22 cellular contexts compared by ENCODE assay signal in genomic region chr17:75400326-75400939, GRCh38. TPM values are rescaled to one million over a fixed set of nuclear protein-coding genes. Genes with fewer than 3 reads are reported as not detected.
A peak's percentile ranks its signal among the peaks of the same experiment; 100 is the strongest.
DNase-seq lines count a peak whose midpoint lies in the region; ATAC-seq and TF ChIP-seq lines count a peak whose summit lies in the region.
"Had no signal": no experiment of that assay in that cellular context is flagged by ENCODE, and none has a peak within 500 bp of the region (broad histone marks: within the 10 kb centered on the region; RNA-seq: fewer than 3 reads in every experiment).

No MANE protein-coding gene starts in this region.

- peaks cover 21% of the 10 kb centered on the region; the same call in 1 of the 2 replicates for H3K36me3 ChIP-seq in DND-41 (ENCODE audit: insufficient read depth, low read length)
- H3K36me3 ChIP-seq in trophoblast cell (ENCODE audit: control insufficient read depth in 1 of 2, insufficient read depth in 2 of 2, low read length in 2 of 2) = no peaks in the 10 kb centered on the region
- H3K36me3 ChIP-seq: prostate gland had no signal

- H3K4me1 ChIP-seq in DND-41 (ENCODE audit: insufficient read depth, low read length) = peaks cover 71% of the 10 kb centered on the region
- peaks cover 0 to 5% of the 10 kb centered on the region in 2 experiments for H3K4me1 ChIP-seq in trophoblast cell (ENCODE audit: control insufficient read depth in 1 of 2, insufficient read depth in 2 of 2, low read length in 2 of 2)
- H3K4me1 ChIP-seq: prostate gland had no signal

- no peak overlapping the region for H2BK120ac ChIP-seq in trophoblast cell (ENCODE audit: insufficient read depth, low read length, poor library complexity)

- peaks cover 75% of the 10 kb centered on the region for H4K20me1 ChIP-seq in DND-41 (ENCODE audit: insufficient read depth, low read length)

- H3K27ac ChIP-seq in DND-41 (ENCODE audit: low read length) = no peak overlapping the region
- H3K27ac ChIP-seq in trophoblast cell (ENCODE audit: low read depth, low read length) = no peak overlapping the region
- H3K27ac ChIP-seq in coronary artery = no peak overlapping the region
- H3K27ac ChIP-seq: C4-2B, GM23248, KMS-11, prostate gland had no signal

- H3K14ac ChIP-seq in trophoblast cell (ENCODE audit: low read length) = no peak overlapping the region

- intact Hi-C loops in dendritic cell treated with granulocyte-macrophage colony-stimulating factor and Interleukin-4, amounts not matched to agents 40 ng/mL and 50 ng/mL, for 4 days (cut with micrococcal nuclease) = loop anchor here (5.0 kb wide), 1 partner anchor 38 kb away; no protein-coding TSS in a partner anchor

- no peaks in the 10 kb centered on the region for H3K9me3 Mint-ChIP-seq in activated T-cell treated with anti-CD3 and anti-CD28 coated beads, Interleukin-2, amount 50 U/mL, for 24 hours
- H3K9me3 Mint-ChIP-seq in dendritic cell treated with granulocyte-macrophage colony-stimulating factor and Interleukin-4, amounts not matched to agents 40 ng/mL and 50 ng/mL, for 4 days = no peaks in the 10 kb centered on the region
- H3K9me3 Mint-ChIP-seq: mesothelial cell of epicardium had no signal

- no peak for TF ChIP-seq CTCF in DND-41 (IDR thresholded peaks at IDR 0.05; ENCODE audit: borderline replicate concordance, extremely low read depth, low read length, poor library complexity, severe bottlenecking)
- no peak for TF ChIP-seq CTCF in coronary artery (IDR thresholded peaks at IDR 0.05)

- H2AFZ ChIP-seq in DND-41 (ENCODE audit: low read depth, low read length) (no peak overlapping the region), trophoblast cell (ENCODE audit: insufficient read depth, low read length, poor library complexity) (no peak overlapping the region)
- H2AFZ ChIP-seq: GM23248 had no signal

- H3K9me3 ChIP-seq in DND-41 (ENCODE audit: insufficient read depth, low read length, severe bottlenecking) = no peaks in the 10 kb centered on the region
- no peaks in the 10 kb centered on the region for H3K9me3 ChIP-seq in trophoblast cell (ENCODE audit: insufficient read depth, low read depth, low read length)
- H3K9me3 ChIP-seq: prostate gland had no signal

- H3K27me3 ChIP-seq in DND-41 (ENCODE audit: insufficient read depth, low read length, poor library complexity) = no peaks in the 10 kb centered on the region
- H3K27me3 ChIP-seq in trophoblast cell (ENCODE audit: insufficient read depth, low read length) = no peaks in the 10 kb centered on the region

- peaks cover 63% of the 10 kb centered on the region for H3K4me1 Mint-ChIP-seq in activated T-cell treated with anti-CD3 and anti-CD28 coated beads, Interleukin-2, amount 50 U/mL, for 24 hours (ENCODE audit: low read depth)
- H3K4me1 Mint-ChIP-seq in dendritic cell treated with granulocyte-macrophage colony-stimulating factor and Interleukin-4, amounts not matched to agents 40 ng/mL and 50 ng/mL, for 4 days (ENCODE audit: low read depth) = peaks cover 66% of the 10 kb centered on the region

- H3K27me3 Mint-ChIP-seq in activated T-cell treated with anti-CD3 and anti-CD28 coated beads, Interleukin-2, amount 50 U/mL, for 24 hours = no peaks in the 10 kb centered on the region
- H3K27me3 Mint-ChIP-seq in dendritic cell treated with granulocyte-macrophage colony-stimulating factor and Interleukin-4, amounts not matched to agents 40 ng/mL and 50 ng/mL, for 4 days = no peaks in the 10 kb centered on the region

- H3K27ac Mint-ChIP-seq in activated T-cell treated with anti-CD3 and anti-CD28 coated beads, Interleukin-2, amount 50 U/mL, for 24 hours = peak overlapping the region; percentile 77
- H3K27ac Mint-ChIP-seq in dendritic cell treated with granulocyte-macrophage colony-stimulating factor and Interleukin-4, amounts not matched to agents 40 ng/mL and 50 ng/mL, for 4 days = peak overlapping the region; percentile 60
- H3K27ac Mint-ChIP-seq: mesothelial cell of epicardium had no signal

- no peak overlapping the region for H4K8ac ChIP-seq in trophoblast cell (ENCODE audit: low read depth, low read length)

- H3K4me3 Mint-ChIP-seq in activated T-cell treated with anti-CD3 and anti-CD28 coated beads, Interleukin-2, amount 50 U/mL, for 24 hours = no peak overlapping the region
- peak overlapping the region; percentile 34 for H3K4me3 Mint-ChIP-seq in dendritic cell treated with granulocyte-macrophage colony-stimulating factor and Interleukin-4, amounts not matched to agents 40 ng/mL and 50 ng/mL, for 4 days
- H3K4me3 Mint-ChIP-seq: mesothelial cell of epicardium had no signal

- H2BK5ac ChIP-seq in trophoblast cell (ENCODE audit: low read depth, low read length, poor library complexity) = no peak overlapping the region

- no peak overlapping the region for H3K18ac ChIP-seq in trophoblast cell (ENCODE audit: low read length)

- H3K79me1 ChIP-seq in trophoblast cell (ENCODE audit: low read length) = peaks cover 5% of the 10 kb centered on the region

- no peak overlapping the region for H4K12ac ChIP-seq in trophoblast cell (ENCODE audit: low read depth, low read length)

- no peak for DNase-seq in activated T-cell treated with anti-CD3 and anti-CD28 coated beads, Interleukin-2, amount 50 U/mL, for 24 hours
- DNase-seq in activated T-cell treated with anti-CD3 and anti-CD28 coated beads for 4 hours (no peak), DND-41 (no peak), trophoblast cell (peak; percentile 63 to 84), coronary artery (ENCODE audit: low spot score) (no peak)
- DNase-seq: activated gamma-delta T cell treated with Interleukin-2 at 50 U/mL for 16 hours; DMS153; GDM1; GM23248; left cardiac atrium; MV-4-11; NCI-H1694 treated with DMSO at 0.1 percent for 48 hours; NCI-H748 treated with DMSO at 0.1 percent for 48 hours; stimulated activated CD4-positive, alpha-beta T cell treated with anti-CD3 and anti-CD28 coated beads, Interleukin-4, amount 100 ng/mL, for 4 hours; T1000 had no signal

- no peak overlapping the region for H2AK5ac ChIP-seq in trophoblast cell (ENCODE audit: low read length)

- no peak overlapping the region for H2BK12ac ChIP-seq in trophoblast cell (ENCODE audit: low read length)

- H4K91ac ChIP-seq in trophoblast cell (ENCODE audit: low read depth, low read length) = no peak overlapping the region

- H3K4me3 ChIP-seq in DND-41 (ENCODE audit: low read depth in 1 of 2, low read length in 2 of 2) = no peak overlapping the region
- H3K4me3 ChIP-seq in trophoblast cell (ENCODE audit: low read depth, low read length) = no peak overlapping the region
- no peak overlapping the region for H3K4me3 ChIP-seq in coronary artery
- H3K4me3 ChIP-seq: GM23248, prostate gland had no signal

- H3K4me2 ChIP-seq in DND-41 (ENCODE audit: insufficient read depth, low read length) = peak overlapping the region; percentile 26; the same call in 1 of the 2 replicates
- H3K4me2 ChIP-seq in trophoblast cell (ENCODE audit: low read length) = no peak overlapping the region
- H3K4me2 ChIP-seq: KMS-11 had no signal

- peak overlapping the region; percentile 87 for H3K4ac ChIP-seq in trophoblast cell (ENCODE audit: low read depth, low read length)

- H3K9ac ChIP-seq in DND-41 (ENCODE audit: low read depth, low read length) (no peak overlapping the region), trophoblast cell (ENCODE audit: low read length) (no peak overlapping the region)
- H3K9ac ChIP-seq: GM23248, KMS-11 had no signal

- ATAC-seq in DND-41 (ENCODE audit: insufficient read depth, low read depth) (no peak), HG02623 (IDR thresholded peaks at IDR 0.05; ENCODE audit: unreplicated experiment) (no peak), HG02798 (IDR thresholded peaks at IDR 0.05; ENCODE audit: poor library complexity, unreplicated experiment) (no peak)
- ATAC-seq: left cardiac atrium had no signal

- H3K79me2 ChIP-seq in DND-41 (ENCODE audit: insufficient read depth, low read length) (peaks cover 99% of the 10 kb centered on the region), trophoblast cell (ENCODE audit: control insufficient read depth, insufficient read depth, low read length, poor library complexity) (peaks cover 31% of the 10 kb centered on the region)

- H3K23ac ChIP-seq in trophoblast cell (ENCODE audit: low read length) = no peak overlapping the region

- peaks cover 39% of the 10 kb centered on the region for H3K36me3 Mint-ChIP-seq in activated T-cell treated with anti-CD3 and anti-CD28 coated beads, Interleukin-2, amount 50 U/mL, for 24 hours (ENCODE audit: low read depth)
- peaks cover 64% of the 10 kb centered on the region for H3K36me3 Mint-ChIP-seq in dendritic cell treated with granulocyte-macrophage colony-stimulating factor and Interleukin-4, amounts not matched to agents 40 ng/mL and 50 ng/mL, for 4 days (ENCODE audit: low read depth)
- H3K36me3 Mint-ChIP-seq: mesothelial cell of epicardium had no signal

- WGBS in trophoblast cell (ENCODE audit: extremely low coverage, insufficient coverage, insufficient read length) = no CpG with 5 or more reads among the region's 8 CpGs

RNA-seq across cellular contexts. Expression of gene GRB2, which starts 5.0 kb away (rescaled TPM):
- 120 and 126 TPM in 2 replicates for polyA plus RNA-seq in trophoblast cell (2013)

RNA-seq across cellular contexts. Expression of gene TMEM94, which starts 56.0 kb away (rescaled TPM):
- 64.9 and 65.9 TPM in 2 replicates for polyA plus RNA-seq in trophoblast cell (2013)

Comparison
In these comparisons a context has a peak if more than half of its experiments do, and no peak if none do; other contexts are left out.
1. DNase-seq: peak in trophoblast cell (2 of 2); none in activated T-cell treated with anti-CD3 and anti-CD28 coated beads, Interleukin-2, amount 50 U/mL, for 24 hours (single experiment), activated T-cell treated with anti-CD3 and anti-CD28 coated beads for 4 hours (single experiment), DND-41 (single experiment) and coronary artery (single experiment).